ENCODE assay signal across 1 cellular context in the genomic region with DNA sequence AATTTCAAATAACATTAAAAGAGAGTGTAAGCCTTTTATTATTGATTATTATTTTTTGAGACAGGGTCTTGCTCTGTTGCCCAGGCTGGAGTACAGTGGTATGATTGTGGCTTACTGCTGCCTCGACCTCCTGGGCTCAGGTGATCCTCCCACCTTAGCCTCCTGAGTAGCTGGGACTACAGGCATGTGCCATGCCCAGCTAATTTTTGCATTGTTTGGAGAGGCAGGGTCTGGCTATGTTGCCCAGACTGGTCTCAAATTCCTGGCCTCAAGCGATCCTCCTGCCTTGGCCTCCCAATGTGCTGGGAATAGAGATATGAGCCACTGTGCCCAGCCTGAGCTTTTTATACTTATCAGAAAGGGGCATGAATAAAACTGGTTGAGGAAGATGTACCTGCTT. TPM values are rescaled to one million over a fixed set of nuclear protein-coding genes. Genes with fewer than 3 reads are reported as not detected.
"Had no signal": no experiment of that assay in that cellular context is flagged by ENCODE, and none has a peak within 500 bp of the region (broad histone marks: within the 10 kb centered on the region; RNA-seq: fewer than 3 reads in every experiment).

No MANE protein-coding gene starts in this region.

RNA-seq across cellular contexts. Expression of a gene that starts 57.0 kb away (rescaled TPM):
- total RNA-seq: M059J had no signal
